In the genomic region with DNA sequence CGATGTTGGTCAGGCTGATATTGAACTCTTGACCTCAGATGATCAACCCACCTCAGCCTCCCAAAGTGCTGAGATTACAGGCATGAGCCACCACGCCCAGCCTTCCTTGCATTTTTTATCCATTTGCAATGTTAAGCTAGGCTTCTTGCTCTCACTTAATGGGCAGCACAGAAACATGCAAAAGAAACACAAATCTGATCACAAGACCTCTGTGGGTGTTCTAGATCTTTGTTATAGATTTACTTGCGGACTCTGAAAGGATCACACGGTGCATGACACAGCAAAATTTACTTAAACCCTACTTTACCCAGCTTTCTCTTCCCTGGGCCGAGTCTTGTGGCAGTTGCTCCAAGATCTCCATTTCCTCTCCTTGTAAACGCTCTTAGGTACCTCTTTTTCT, we compare ENCODE assay signal across 19 cellular contexts.
DNase-seq lines count a peak whose midpoint lies in the region; ATAC-seq and TF ChIP-seq lines count a peak whose summit lies in the region.
"Had no signal": no experiment of that assay in that cellular context is flagged by ENCODE, and none has a peak within 500 bp of the region (broad histone marks: within the 10 kb centered on the region; RNA-seq: fewer than 3 reads in every experiment).

No MANE protein-coding gene starts in this region.

- H3K27ac ChIP-seq in right atrium auricular region: no peak overlapping the region
- H3K27ac ChIP-seq in SJSA1: peak overlapping the region; percentile 97
- no peak overlapping the region for H3K27ac ChIP-seq in RWPE1
- H3K27ac ChIP-seq: 22Rv1, GM23248 had no signal

- H3K9me3 ChIP-seq in right atrium auricular region (no peaks in the 10 kb centered on the region), SJSA1 (replicated peaks) (no peaks in the 10 kb centered on the region)
- H3K9me3 ChIP-seq: MG63 had no signal

- no peak for TF ChIP-seq CTCF in right atrium auricular region (IDR thresholded peaks at IDR 0.05)
- no peak for TF ChIP-seq CTCF in RWPE1 (conservative IDR thresholded peaks at IDR 0.05; ENCODE audit: low read depth)

- H3K36me3 ChIP-seq in right atrium auricular region: no peaks in the 10 kb centered on the region
- no peaks in the 10 kb centered on the region for H3K36me3 ChIP-seq in SJSA1
- H3K36me3 ChIP-seq: MG63 had no signal

- H3K4me1 ChIP-seq in right atrium auricular region (no peaks in the 10 kb centered on the region), SJSA1 (replicated peaks) (peaks cover 34% of the 10 kb centered on the region)

- H3K27me3 ChIP-seq in right atrium auricular region: no peaks in the 10 kb centered on the region
- no peaks in the 10 kb centered on the region for H3K27me3 ChIP-seq in SJSA1 (replicated peaks)
- H3K27me3 ChIP-seq: MG63 had no signal

- ATAC-seq in left cardiac atrium: no peak
- no peak for ATAC-seq in HG03460 (IDR thresholded peaks at IDR 0.05; ENCODE audit: unreplicated experiment)

- intact Hi-C loops in left cardiac atrium (cut with DNase I): loop anchor here in 1 of 2 donors (10.0 kb wide), 1 partner anchor 103 kb away; no protein-coding TSS in a partner anchor

- POLR2A ChIA-PET in RWPE1 (lab: Yijun Ruan, JAX; ENCODE audit: low non-redundant PET): no interaction called here

- no peak overlapping the region for H3K4me3 ChIP-seq in right atrium auricular region
- H3K4me3 ChIP-seq in SJSA1: no peak overlapping the region
- H3K4me3 ChIP-seq: GM23248, MG63 had no signal

- TF ChIP-seq POLR2A in erythroblast (IDR thresholded peaks at IDR 0.05; ENCODE audit: low read length): no peak

- CTCF ChIA-PET in RWPE1 (lab: Yijun Ruan, JAX): interaction anchor here (0.7 to 1.5 kb wide), 2 partner anchors 72 to 742 kb away, joined by 3 to 4 read pairs; no protein-coding TSS in a partner anchor

- peak; percentile 16 for DNase-seq in right atrium auricular region (ENCODE audit: low spot score)
- no peak for DNase-seq in left cardiac atrium
- DNase-seq in SJSA1 (ENCODE audit: low read depth in 1 of 2, low spot score in 2 of 2): peak; percentile 66 to 79
- DNase-seq in erythroblast (lab: John Stamatoyannopoulos, UW): peak; percentile 36 to 39
- DNase-seq in RWPE1 (ENCODE audit: low spot score): no peak
- DNase-seq in SW 1271 (lab: John Stamatoyannopoulos, UW): no peak
- DNase-seq in NAMALWA (ENCODE audit: low spot score): no peak
- DNase-seq: COR-L47, DMS153, GM23248, Kasumi-1, MG63, NCI-H1092, NCI-H146, NCI-H2081, NCI-H446 treated with DMSO at 0.1 percent for 48 hours, SHP77 had no signal

Comparison
In these comparisons a context has a peak if more than half of its experiments do, and no peak if none do; other contexts are left out.
1. DNase-seq: peak in right atrium auricular region (single experiment), SJSA1 (2 of 2) and erythroblast (2 of 2); none in left cardiac atrium (single experiment), RWPE1 (single experiment), SW 1271 (0 of 2) and NAMALWA (single experiment).